In genomic region chr2:241267249-241268067, GRCh38 we compare ENCODE assay signal across 28 cellular contexts. TPM values are rescaled to one million over a fixed set of nuclear protein-coding genes. Genes with fewer than 3 reads are reported as not detected.
DNase-seq lines count a peak whose midpoint lies in the region; ATAC-seq and TF ChIP-seq lines count a peak whose summit lies in the region.
"Had no signal": no experiment of that assay in that cellular context is flagged by ENCODE, and none has a peak within 500 bp of the region (broad histone marks: within the 10 kb centered on the region; RNA-seq: fewer than 3 reads in every experiment).

No MANE protein-coding gene starts in this region.

- DNase-seq in COLO668 (lab: John Stamatoyannopoulos, UW; ENCODE audit: unreplicated experiment) (peak; percentile 9), OCI-LY7 (ENCODE audit: low spot score) (peak; percentile 10), epithelial cell of proximal tubule (ENCODE audit: low read depth) (no peak), midbrain (lab: John Stamatoyannopoulos, UW) (no peak), putamen (ENCODE audit: low spot score) (no peak)
- no peak for DNase-seq in activated T-helper 2 cell treated with anti-CD3 and anti-CD28 coated beads, Interferon-gamma antibody, Interleukin-2, Interleukin-4, amounts not matched to agents 10 μg/mL and 5 μg/mL and 100 μg/mL, durations not matched to agents 14 hours and 24 hours and 36 hours (ENCODE audit: low spot score)
- DNase-seq: activated B cell treated with CpG ODN at 0.5 μM for 24 hours; activated CD4-positive, alpha-beta T cell treated with anti-CD3 and anti-CD28 coated beads, Interleukin-2, amount 50 U/mL, for 48 hours; activated naive CD4-positive, alpha-beta T cell treated with anti-CD3 and anti-CD28 coated beads for 36 hours; activated T-cell treated with anti-CD3 and anti-CD28 coated beads, Interleukin-2, amount 50 U/mL, for 4 hours; anterior cingulate cortex; caudate nucleus; CD4-positive, alpha-beta T cell; dorsolateral prefrontal cortex; foreskin fibroblast; GF-D8; GOT3; left ventricle myocardium inferior; NCI-H146; NCI-H82; OCI-M1; spleen; stimulated activated CD4-positive, alpha-beta T cell treated with anti-CD3 and anti-CD28 coated beads, Interleukin-4, amount 100 ng/mL, for 1 hour; stimulated activated naive CD8-positive, alpha-beta T cell treated with anti-CD3 and anti-CD28 coated beads, Interleukin-15, Interleukin-2, amounts not matched to agents 100 U/mL and 50 U/mL, for 24 hours had no signal

- H4K20me1 ChIP-seq in OCI-LY7 (ENCODE audit: insufficient read depth, low read length), result peaks cover 9% of the 10 kb centered on the region; the same call in 1 of the 2 replicates

- H3K27ac Mint-ChIP-seq in activated T-helper 2 cell treated with anti-CD3 and anti-CD28 coated beads, Interferon-gamma antibody, Interleukin-2, Interleukin-4, amounts not matched to agents 10 μg/mL and 5 μg/mL and 100 μg/mL, durations not matched to agents 14 hours and 24 hours and 36 hours, result no peak overlapping the region
- H3K27ac Mint-ChIP-seq: activated B cell treated with CpG ODN at 0.5 μM for 24 hours; activated naive CD4-positive, alpha-beta T cell treated with anti-CD3 and anti-CD28 coated beads for 36 hours had no signal

- TF ChIP-seq CTCF in GM12873 (IDR thresholded peaks at IDR 0.05; ENCODE audit: insufficient read depth, low read depth, low read length, missing control alignments) (peak; percentile 25), OCI-LY7 (conservative IDR thresholded peaks at IDR 0.05; ENCODE audit: low read length) (peak; percentile 60), epithelial cell of proximal tubule (conservative IDR thresholded peaks at IDR 0.05; ENCODE audit: low read depth, low read length) (peak; percentile 21)

- no peak overlapping the region for H2AFZ ChIP-seq in OCI-LY7 (ENCODE audit: low read length)

- no peak overlapping the region for H3K4me2 ChIP-seq in OCI-LY7 (ENCODE audit: low read length)

- H3K4me3 ChIP-seq in OCI-LY7 (ENCODE audit: low read depth, low read length, poor library complexity, severe bottlenecking) (no peak overlapping the region), epithelial cell of proximal tubule (ENCODE audit: low read depth, low read length) (no peak overlapping the region)
- H3K4me3 ChIP-seq: dorsolateral prefrontal cortex, left ventricle myocardium inferior, spleen had no signal

- no peaks in the 10 kb centered on the region for H3K79me2 ChIP-seq in OCI-LY7 (ENCODE audit: insufficient read depth, low read depth, low read length)

- peaks cover 60% of the 10 kb centered on the region for H3K36me3 Mint-ChIP-seq in activated T-helper 2 cell treated with anti-CD3 and anti-CD28 coated beads, Interferon-gamma antibody, Interleukin-2, Interleukin-4, amounts not matched to agents 10 μg/mL and 5 μg/mL and 100 μg/mL, durations not matched to agents 14 hours and 24 hours and 36 hours (ENCODE audit: low read depth)

- H3K9me2 ChIP-seq in OCI-LY7 (ENCODE audit: insufficient read depth, low read length), result no peaks in the 10 kb centered on the region

- CTCF ChIA-PET in OCI-LY7 (lab: Charles Lee; ENCODE audit: unreplicated experiment), result no interaction called here

- H3K9me3 Mint-ChIP-seq in activated T-helper 2 cell treated with anti-CD3 and anti-CD28 coated beads, Interferon-gamma antibody, Interleukin-2, Interleukin-4, amounts not matched to agents 10 μg/mL and 5 μg/mL and 100 μg/mL, durations not matched to agents 14 hours and 24 hours and 36 hours, result no peaks in the 10 kb centered on the region
- H3K9me3 Mint-ChIP-seq: activated B cell treated with CpG ODN at 0.5 μM for 24 hours; activated naive CD4-positive, alpha-beta T cell treated with anti-CD3 and anti-CD28 coated beads for 36 hours; activated T-cell treated with anti-CD3 and anti-CD28 coated beads, Interleukin-2, amount 50 U/mL, for 4 hours; CD4-positive, alpha-beta T cell had no signal

- intact Hi-C loops in OCI-LY7 (cut with micrococcal nuclease; ENCODE audit: unreplicated experiment), result no loop called here
- intact Hi-C loops in activated T-helper 2 cell treated with anti-CD3 and anti-CD28 coated beads, Interferon-gamma antibody, Interleukin-2, Interleukin-4, amounts not matched to agents 10 μg/mL and 5 μg/mL and 100 μg/mL, durations not matched to agents 14 hours and 24 hours and 36 hours (cut with micrococcal nuclease), result no loop called here

- no TSS peak for BruUV-seq in OCI-LY7 (replicated peaks; lab: Mats Ljungman, UMichigan)

- POLR2A ChIA-PET in OCI-LY7 (lab: Charles Lee), result no interaction called here

- no peak overlapping the region for H3K4me3 Mint-ChIP-seq in activated T-helper 2 cell treated with anti-CD3 and anti-CD28 coated beads, Interferon-gamma antibody, Interleukin-2, Interleukin-4, amounts not matched to agents 10 μg/mL and 5 μg/mL and 100 μg/mL, durations not matched to agents 14 hours and 24 hours and 36 hours (ENCODE audit: low read depth)
- H3K4me3 Mint-ChIP-seq: activated B cell treated with CpG ODN at 0.5 μM for 24 hours; activated naive CD4-positive, alpha-beta T cell treated with anti-CD3 and anti-CD28 coated beads for 36 hours; activated T-cell treated with anti-CD3 and anti-CD28 coated beads, Interleukin-2, amount 50 U/mL, for 4 hours had no signal

- H3K4me1 ChIP-seq in OCI-LY7 (ENCODE audit: insufficient read depth, low read length, poor library complexity, severe bottlenecking), result no peaks in the 10 kb centered on the region

- peaks cover 29% of the 10 kb centered on the region for H3K4me1 Mint-ChIP-seq in activated T-helper 2 cell treated with anti-CD3 and anti-CD28 coated beads, Interferon-gamma antibody, Interleukin-2, Interleukin-4, amounts not matched to agents 10 μg/mL and 5 μg/mL and 100 μg/mL, durations not matched to agents 14 hours and 24 hours and 36 hours (ENCODE audit: low read depth)

- no peaks in the 10 kb centered on the region for H3K27me3 Mint-ChIP-seq in activated T-helper 2 cell treated with anti-CD3 and anti-CD28 coated beads, Interferon-gamma antibody, Interleukin-2, Interleukin-4, amounts not matched to agents 10 μg/mL and 5 μg/mL and 100 μg/mL, durations not matched to agents 14 hours and 24 hours and 36 hours (ENCODE audit: low read depth)
- H3K27me3 Mint-ChIP-seq: activated B cell treated with CpG ODN at 0.5 μM for 24 hours; CD4-positive, alpha-beta T cell had no signal

- no peaks in the 10 kb centered on the region for H3K9me3 ChIP-seq in OCI-LY7 (ENCODE audit: low read length)
- H3K9me3 ChIP-seq: left ventricle myocardium inferior, neutrophil, spleen had no signal

- no peak for ATAC-seq in GM21360 (IDR thresholded peaks at IDR 0.05; ENCODE audit: unreplicated experiment)
- ATAC-seq: activated T-cell treated with anti-CD3 and anti-CD28 coated beads, Interleukin-2, amount 50 U/mL, for 4 hours; stimulated activated naive CD8-positive, alpha-beta T cell treated with anti-CD3 and anti-CD28 coated beads, Interleukin-15, Interleukin-2, amounts not matched to agents 100 U/mL and 50 U/mL, for 24 hours had no signal

- peaks cover 46% of the 10 kb centered on the region for H3K36me3 ChIP-seq in OCI-LY7 (ENCODE audit: insufficient read depth, low read length)

- H3K27ac ChIP-seq in OCI-LY7 (ENCODE audit: low read depth, low read length, poor library complexity, severe bottlenecking), result no peak overlapping the region
- H3K27ac ChIP-seq: dorsolateral prefrontal cortex, epithelial cell of prostate, left ventricle myocardium inferior, neutrophil, spleen had no signal

RNA-seq across cellular contexts. Expression of gene HDLBP, which starts 48.0 kb away (rescaled TPM):
- total RNA-seq in OCI-LY7 (2014; rRNA removed; shearing (Covaris generic)), result 155 and 176 TPM in 2 replicates
- total RNA-seq in OCI-LY7 (2022) (148 and 170 TPM in 2 replicates), epithelial cell of proximal tubule (326 and 374 TPM in 2 replicates)
- total RNA-seq in activated T-helper 2 cell treated with anti-CD3 and anti-CD28 coated beads, Interferon-gamma antibody, Interleukin-2, Interleukin-4, amounts not matched to agents 10 μg/mL and 5 μg/mL and 100 μg/mL, durations not matched to agents 14 hours and 24 hours and 36 hours, result 282 and 293 TPM in 2 replicates

RNA-seq across cellular contexts. Expression of gene SEPTIN2, which starts 48.3 kb away (rescaled TPM):
- 198 and 222 TPM in 2 replicates for total RNA-seq in OCI-LY7 (2014; rRNA removed; shearing (Covaris generic))
- total RNA-seq in OCI-LY7 (2022) (275 and 301 TPM in 2 replicates), epithelial cell of proximal tubule (299 and 366 TPM in 2 replicates)
- 231 TPM in 2 replicates for total RNA-seq in activated T-helper 2 cell treated with anti-CD3 and anti-CD28 coated beads, Interferon-gamma antibody, Interleukin-2, Interleukin-4, amounts not matched to agents 10 μg/mL and 5 μg/mL and 100 μg/mL, durations not matched to agents 14 hours and 24 hours and 36 hours

Comparison
In these comparisons a context has a peak if more than half of its experiments do, and no peak if none do; other contexts are left out.
1. DNase-seq: peak in COLO668 (single experiment) and OCI-LY7 (single experiment); none in epithelial cell of proximal tubule (single experiment), midbrain (single experiment), activated T-helper 2 cell treated with anti-CD3 and anti-CD28 coated beads, Interferon-gamma antibody, Interleukin-2, Interleukin-4, amounts not matched to agents 10 μg/mL and 5 μg/mL and 100 μg/mL, durations not matched to agents 14 hours and 24 hours and 36 hours (single experiment) and putamen (single experiment).
2. Peak in every context shown above with its lines, with median percentiles within 50 percentile points of each other: CTCF ChIP-seq.